In the genomic region with DNA sequence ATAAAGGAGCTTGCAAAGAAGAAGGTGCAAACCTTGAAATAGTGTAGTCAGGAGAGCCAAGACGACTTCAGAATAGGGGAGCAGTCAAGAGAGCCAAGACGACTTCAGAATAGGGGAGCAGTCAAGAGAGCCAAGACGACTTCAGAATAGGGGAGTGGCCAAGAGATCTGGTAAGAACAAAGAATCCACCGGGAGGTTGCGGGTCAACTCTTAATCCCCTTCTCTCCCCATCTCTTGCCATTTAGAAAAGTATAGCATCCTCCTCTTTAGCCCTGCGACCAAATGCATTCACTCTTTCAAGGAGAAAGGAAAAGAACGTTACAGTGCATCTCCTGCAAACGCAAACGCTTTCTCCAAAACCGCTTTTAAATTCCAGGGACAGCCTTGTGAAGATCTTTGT, we compare ENCODE assay signal across 8 cellular contexts. TPM values are rescaled to one million over a fixed set of nuclear protein-coding genes. Genes with fewer than 3 reads are reported as not detected.
DNase-seq lines count a peak whose midpoint lies in the region; ATAC-seq, FAIRE-seq and TF ChIP-seq lines count a peak whose summit lies in the region.

No MANE protein-coding gene starts in this region.

- peak overlapping the region; percentile 73 for H3K4me2 ChIP-seq in DOHH2 (ENCODE audit: low read length)
- H3K4me2 ChIP-seq in OCI-LY7 (ENCODE audit: low read length), result peak overlapping the region; percentile 75
- H3K4me2 ChIP-seq in endothelial cell of umbilical vein (ENCODE audit: insufficient read depth, low read length), result peak overlapping the region; percentile 96

- no peaks in the 10 kb centered on the region for H3F3A ChIP-seq in DOHH2 (ENCODE audit: control insufficient read depth, insufficient read depth)

- POLR2A ChIA-PET in OCI-LY7 (lab: Charles Lee) (no interaction called here), endothelial cell of umbilical vein (lab: Charles Lee) (no interaction called here)

- FAIRE-seq in endothelial cell of umbilical vein (lab: Jason Lieb, UNC), result peak; percentile 44

- H3K9me2 ChIP-seq in DOHH2 (replicated peaks; ENCODE audit: control insufficient read depth, low read length), result no peaks in the 10 kb centered on the region
- H3K9me2 ChIP-seq in OCI-LY7 (ENCODE audit: insufficient read depth, low read length), result no peaks in the 10 kb centered on the region

- CTCF ChIA-PET in OCI-LY7 (lab: Charles Lee; ENCODE audit: unreplicated experiment) (no interaction called here), endothelial cell of umbilical vein (lab: Charles Lee) (interaction anchor here (1.0 to 2.5 kb wide), 5 partner anchors 8 to 167 kb away, joined by 3 to 14 read pairs (median 4); a partner anchor contains a TSS)

- H3K27ac ChIP-seq in DOHH2 (ENCODE audit: low read depth, low read length) (peak overlapping the region; percentile 45), OCI-LY7 (ENCODE audit: low read depth, low read length, poor library complexity, severe bottlenecking) (peak overlapping the region; percentile 33), endothelial cell of umbilical vein (ENCODE audit: insufficient read depth, low read depth, low read length) (peak overlapping the region; percentile 81), neutrophil (no peak overlapping the region)

- intact Hi-C loops in OCI-LY7 (cut with micrococcal nuclease; ENCODE audit: unreplicated experiment) (loop anchor here (5.0 kb wide), 1 partner anchor 160 kb away; a partner anchor contains a TSS), endothelial cell of umbilical vein (cut with micrococcal nuclease) (loop anchor here (5.0 kb wide), 2 partner anchors 115 to 160 kb away; a partner anchor contains a TSS)

- BruUV-seq in OCI-LY7 (replicated peaks; lab: Mats Ljungman, UMichigan) (no TSS peak), endothelial cell of umbilical vein (replicated peaks; lab: Mats Ljungman, UMichigan) (no TSS peak)

- H3K4me1 ChIP-seq in DOHH2 (ENCODE audit: control insufficient read depth, low read length) (peaks cover 22% of the 10 kb centered on the region), OCI-LY7 (ENCODE audit: insufficient read depth, low read length, poor library complexity, severe bottlenecking) (peaks cover 19% of the 10 kb centered on the region), endothelial cell of umbilical vein (ENCODE audit: control insufficient read depth, extremely low read depth, insufficient read depth, low read length) (peaks cover 13% of the 10 kb centered on the region), neutrophil (ENCODE audit: control insufficient read depth in 1 of 2, insufficient read depth in 1 of 2, low read depth in 1 of 2, low read length in 1 of 2) (peaks cover 11 to 18% of the 10 kb centered on the region in 2 experiments)

- H3K79me2 ChIP-seq in DOHH2 (ENCODE audit: control insufficient read depth, low read length) (peaks cover 61% of the 10 kb centered on the region), OCI-LY7 (ENCODE audit: insufficient read depth, low read depth, low read length) (peaks cover 43% of the 10 kb centered on the region), endothelial cell of umbilical vein (ENCODE audit: control insufficient read depth, insufficient read depth, low read length) (peaks cover 39% of the 10 kb centered on the region)

- peak overlapping the region; percentile 98 for H3K4me3 ChIP-seq in DOHH2 (ENCODE audit: low read length)
- H3K4me3 ChIP-seq in OCI-LY7 (ENCODE audit: low read depth, low read length, poor library complexity, severe bottlenecking), result peak overlapping the region; percentile 88
- peak overlapping the region; percentile 68 to 100 (median 99) for H3K4me3 ChIP-seq in endothelial cell of umbilical vein (replicated peaks in 1 of 3; ENCODE audit: insufficient read depth in 1 of 3, low read depth in 1 of 3, low read length in 3 of 3)
- peak overlapping the region; percentile 88 to 89 for H3K4me3 ChIP-seq in neutrophil (ENCODE audit: low read depth in 1 of 2, low read length in 1 of 2)

- H2AFZ ChIP-seq in OCI-LY7 (ENCODE audit: low read length) (peak overlapping the region; percentile 67), endothelial cell of umbilical vein (ENCODE audit: low read depth, low read length) (peak overlapping the region; percentile 81)

- H3K9me1 ChIP-seq in endothelial cell of umbilical vein (replicated peaks; ENCODE audit: control insufficient read depth, extremely low read depth, insufficient read depth, low read length), result no peaks in the 10 kb centered on the region

- H3K27me3 ChIP-seq in DOHH2 (ENCODE audit: control insufficient read depth, low read length) (no peaks in the 10 kb centered on the region), endothelial cell of umbilical vein (ENCODE audit: control insufficient read depth in 2 of 2, insufficient read depth in 2 of 2, low read length in 2 of 2) (no peaks in the 10 kb centered on the region), neutrophil (no peaks in the 10 kb centered on the region)

- TF ChIP-seq CTCF in DOHH2 (IDR thresholded peaks at IDR 0.05; ENCODE audit: low read depth, low read length, poor library complexity, severe bottlenecking) (no peak), OCI-LY7 (conservative IDR thresholded peaks at IDR 0.05; ENCODE audit: low read length) (no peak), endothelial cell of umbilical vein (IDR thresholded peaks at IDR 0.05; ENCODE audit: extremely low read depth in 1 of 2, insufficient read depth in 1 of 2, low read depth in 1 of 2, low read length in 2 of 2) (no peak), neutrophil (IDR thresholded peaks at IDR 0.05) (no peak)

- dilution Hi-C loops in endothelial cell of umbilical vein (cut with MboI; ENCODE audit: extremely low pct_ligation_motif_present, low sequenced_read_pairs), result no loop called here

- H3K9ac ChIP-seq in endothelial cell of umbilical vein (replicated peaks; ENCODE audit: extremely low read depth, insufficient read depth, low read length), result peak overlapping the region; percentile 96

- H3K36me3 ChIP-seq in DOHH2 (ENCODE audit: control insufficient read depth, low read length) (peaks cover 42% of the 10 kb centered on the region), OCI-LY7 (ENCODE audit: insufficient read depth, low read length) (peaks cover 28% of the 10 kb centered on the region), endothelial cell of umbilical vein (ENCODE audit: control insufficient read depth in 2 of 2, extremely low read depth in 1 of 2, insufficient read depth in 2 of 2, low read length in 2 of 2) (peaks cover 0 to 9% of the 10 kb centered on the region in 2 experiments), neutrophil (no peaks in the 10 kb centered on the region)

- H3K9me3 ChIP-seq in DOHH2 (ENCODE audit: control insufficient read depth, insufficient read depth, low read length), result no peaks in the 10 kb centered on the region
- H3K9me3 ChIP-seq in OCI-LY7 (ENCODE audit: low read length), result no peaks in the 10 kb centered on the region
- no peaks in the 10 kb centered on the region for H3K9me3 ChIP-seq in endothelial cell of umbilical vein (replicated peaks; ENCODE audit: control insufficient read depth, insufficient read depth, low read length)
- no peaks in the 10 kb centered on the region for H3K9me3 ChIP-seq in neutrophil

- ATAC-seq in GM21825 (IDR thresholded peaks at IDR 0.05; ENCODE audit: unreplicated experiment), result no peak

- peaks cover 5% of the 10 kb centered on the region; the same call in 1 of the 2 replicates for H4K20me1 ChIP-seq in DOHH2 (ENCODE audit: control insufficient read depth, insufficient read depth, low read depth, low read length)
- peaks cover 8% of the 10 kb centered on the region for H4K20me1 ChIP-seq in OCI-LY7 (ENCODE audit: insufficient read depth, low read length)
- H4K20me1 ChIP-seq in endothelial cell of umbilical vein (replicated peaks; ENCODE audit: control insufficient read depth, extremely low read depth, insufficient read depth, low read length), result no peaks in the 10 kb centered on the region

- DNase-seq in OCI-LY7 (ENCODE audit: low spot score), result peak; percentile 11
- no peak for DNase-seq in endothelial cell of umbilical vein (ENCODE audit: low read depth, low spot score)
- DNase-seq in MV-4-11 (lab: John Stamatoyannopoulos, UW), result no peak
- DNase-seq in cerebellum (ENCODE audit: low spot score), result no peak
- DNase-seq in DMS53 treated with DMSO at 0.1 percent for 48 hours (lab: John Stamatoyannopoulos, UW; ENCODE audit: unreplicated experiment), result no peak

- no peak for TF ChIP-seq POLR2A in endothelial cell of umbilical vein (IDR thresholded peaks at IDR 0.05; ENCODE audit: low read depth, low read length)

TF ChIP-seq in endothelial cell of umbilical vein, 7 proteins besides CTCF, POLR2A, EP300 and RAD21 (continues in another document):
- TF ChIP-seq JUN (IDR thresholded peaks at IDR 0.05; ENCODE audit: borderline replicate concordance, insufficient read depth, insufficient read length, low read depth) (no peak), FOS (IDR thresholded peaks at IDR 0.05; ENCODE audit: borderline replicate concordance, insufficient read depth, low read length) (no peak), MYC (IDR thresholded peaks at IDR 0.05; ENCODE audit: low read depth, low read length) (no peak), GATA2 (IDR thresholded peaks at IDR 0.05; ENCODE audit: insufficient read depth, insufficient read length, low read depth, low read length) (no peak)

RNA-seq across cellular contexts. Expression of a gene that starts 0.7 kb away (rescaled TPM):
- total RNA-seq in OCI-LY7 (2014; rRNA removed; shearing (Covaris generic)), result 19.7 and 37.9 TPM in 2 replicates
- 30.0 and 33.2 TPM in 2 replicates for total RNA-seq in OCI-LY7 (2022)
- 33.5 and 43.2 TPM in 2 replicates for total RNA-seq in endothelial cell of umbilical vein
- 5.1 and 6.7 TPM in 2 replicates for polyA plus RNA-seq in endothelial cell of umbilical vein
- polyA plus RNA-seq in endothelial cell of umbilical vein (2011; cell fraction: cytosol; rRNA removed), result 9.6 and 10.1 TPM in 2 replicates
- 8.4 and 11.4 TPM in 2 replicates for polyA plus RNA-seq in endothelial cell of umbilical vein (2011; cell fraction: nucleus; rRNA removed)
- 37.5 and 40.3 TPM in 2 replicates for polyA plus RNA-seq in endothelial cell of umbilical vein (2012)
- polyA minus RNA-seq in endothelial cell of umbilical vein, result 12.3 and 15.8 TPM in 2 replicates
- polyA minus RNA-seq in endothelial cell of umbilical vein (2011; cell fraction: cytosol; rRNA and poly(A)+ RNA removed), result 10.2 TPM
- 12.0 and 15.4 TPM in 2 replicates for polyA minus RNA-seq in endothelial cell of umbilical vein (2011; cell fraction: nucleus; rRNA and poly(A)+ RNA removed)
- total RNA-seq in cerebellum, result 19.8 TPM

RNA-seq across cellular contexts. Expression of a gene that starts 0.8 kb away (rescaled TPM):
- total RNA-seq in OCI-LY7 (2014; rRNA removed; shearing (Covaris generic)), result 1.3 and 2.2 TPM in 2 replicates
- total RNA-seq in OCI-LY7 (2022) (2.7 and 4.3 TPM in 2 replicates), endothelial cell of umbilical vein (13.2 and 17.2 TPM in 2 replicates), cerebellum (18.8 TPM)
- 13.9 and 18.1 TPM in 2 replicates for polyA plus RNA-seq in endothelial cell of umbilical vein
- polyA plus RNA-seq in endothelial cell of umbilical vein (2011; cell fraction: cytosol; rRNA removed), result 11.7 and 12.2 TPM in 2 replicates
- polyA plus RNA-seq in endothelial cell of umbilical vein (2011; cell fraction: nucleus; rRNA removed), result 18.9 and 25.5 TPM in 2 replicates
- polyA plus RNA-seq in endothelial cell of umbilical vein (2012), result 6.4 and 8.9 TPM in 2 replicates
- 14.0 and 20.9 TPM in 2 replicates for polyA minus RNA-seq in endothelial cell of umbilical vein
- polyA minus RNA-seq in endothelial cell of umbilical vein (2011; cell fraction: cytosol; rRNA and poly(A)+ RNA removed), result 3.5 TPM
- 23.5 and 24.4 TPM in 2 replicates for polyA minus RNA-seq in endothelial cell of umbilical vein (2011; cell fraction: nucleus; rRNA and poly(A)+ RNA removed)
